Comparison of ENCODE assay signal across 6 cellular contexts in genomic region chr22:10753566-10753965, GRCh38.
DNase-seq lines count a peak whose midpoint lies in the region; ATAC-seq and TF ChIP-seq lines count a peak whose summit lies in the region.
"Not testable (repeated sequence)": the region's sequence is repeated elsewhere in the genome, so short reads cannot be mapped to it uniquely, and the experiment has no call there.

No MANE protein-coding gene starts in this region.

- H3K27me3 ChIP-seq in HUES48 (ENCODE audit: control insufficient read depth, insufficient read depth, low read length); iPS-18a (ENCODE audit: control insufficient read depth, insufficient read depth, low read length); upper lobe of right lung: not testable (repeated sequence)

- H3K36me3 ChIP-seq in HUES48 (ENCODE audit: control insufficient read depth, insufficient read depth, low read length); iPS-18a (ENCODE audit: control insufficient read depth, low read depth, low read length); mucosa of descending colon (ENCODE audit: low read depth); upper lobe of right lung: not testable (repeated sequence)

- H3K4me3 ChIP-seq in HUES48 (ENCODE audit: low read depth, low read length) (0 out of 2 replicates have a peak overlapping the region, but pooled peaks have one; percentile 2), iPS-18a (ENCODE audit: low read length) (peak overlapping the region; percentile 25)
- H3K4me3 ChIP-seq in mucosa of descending colon, upper lobe of right lung: not testable (repeated sequence)

- peaks cover 92% of the 10 kb centered on the region for H3K9me3 ChIP-seq in HUES48 (ENCODE audit: control insufficient read depth, insufficient read depth, low read length)
- peaks cover 78% of the 10 kb centered on the region for H3K9me3 ChIP-seq in iPS-18a (ENCODE audit: control insufficient read depth, low read depth, low read length)
- peaks cover 62% of the 10 kb centered on the region for H3K9me3 ChIP-seq in mucosa of descending colon
- H3K9me3 ChIP-seq in upper lobe of right lung = not testable (repeated sequence)

- not testable (repeated sequence) for TF ChIP-seq CTCF in mucosa of descending colon (IDR thresholded peaks at IDR 0.05); upper lobe of right lung (IDR thresholded peaks at IDR 0.05)

- not testable (repeated sequence) for H3K27ac ChIP-seq in HUES48 (ENCODE audit: low read depth, low read length); iPS-18a (ENCODE audit: low read length); upper lobe of right lung

- H3K9ac ChIP-seq in HUES48 (ENCODE audit: low read depth, low read length); iPS-18a (ENCODE audit: low read length): not testable (repeated sequence)

- intact Hi-C loops in Right ventricle myocardium inferior (cut with DNase I); mucosa of descending colon (cut with DNase I, micrococcal nuclease); sciatic nerve (cut with DNase I); upper lobe of right lung (cut with DNase I): not testable (repeated sequence)

- ATAC-seq in Right ventricle myocardium inferior = peak; percentile 15
- ATAC-seq in mucosa of descending colon = peak; percentile 16
- peak; percentile 18 for ATAC-seq in sciatic nerve
- peak; percentile 25 for ATAC-seq in upper lobe of right lung

- H3K4me1 ChIP-seq in HUES48 (ENCODE audit: control insufficient read depth, insufficient read depth, low read length); iPS-18a (ENCODE audit: control insufficient read depth, low read depth, low read length); mucosa of descending colon (ENCODE audit: low read depth); upper lobe of right lung: not testable (repeated sequence)

- not testable (repeated sequence) for DNase-seq in Right ventricle myocardium inferior (ENCODE audit: missing footprints); mucosa of descending colon; sciatic nerve (ENCODE audit: low spot score); upper lobe of right lung
